In the genomic region with DNA sequence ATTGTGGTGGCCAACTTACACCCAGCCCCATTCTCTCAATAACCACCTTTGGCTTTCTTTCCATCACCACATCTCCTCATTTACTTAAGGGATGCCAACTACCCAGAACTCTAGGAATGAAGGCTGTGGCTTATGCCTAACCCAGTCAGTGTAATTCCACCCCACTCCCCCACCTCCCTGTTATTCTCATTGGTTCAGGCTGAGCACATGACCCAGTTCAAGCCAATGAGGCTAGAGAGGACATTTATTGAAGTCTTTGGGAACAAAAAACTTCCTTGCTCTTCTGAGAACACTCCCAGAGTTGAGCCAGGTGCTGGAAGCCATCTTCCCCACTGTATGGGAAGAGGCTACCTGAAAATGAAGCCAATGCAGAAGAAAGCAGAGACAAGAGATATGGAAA, we compare ENCODE assay signal across 1 cellular context.
TF ChIP-seq lines count a peak whose summit lies in the region.

No MANE protein-coding gene starts in this region.

TF ChIP-seq in K562, 482 proteins besides CTCF, POLR2A, EP300 and RAD21:
- TF ChIP-seq RAD51 (IDR thresholded peaks at IDR 0.05; ENCODE audit: borderline replicate concordance, low read depth) (peak; percentile 78), ELF4 (CRISPR knock-in tag; IDR thresholded peaks at IDR 0.05) (no peak), NFYB (IDR thresholded peaks at IDR 0.05; ENCODE audit: extremely low read depth, insufficient read length) (peak; percentile 67), ZNF197 (CRISPR knock-in tag; IDR thresholded peaks at IDR 0.05; ENCODE audit: low read depth) (no peak), USF1 (CRISPR knock-in tag; IDR thresholded peaks at IDR 0.05) (peak; percentile 88), RBBP5 (IDR thresholded peaks at IDR 0.05; ENCODE audit: borderline replicate concordance, insufficient read depth, low read length, poor library complexity, severe bottlenecking) (no peak), RBM25 (IDR thresholded peaks at IDR 0.05; ENCODE audit: low read depth, low read length, severe bottlenecking) (peak; percentile 39), BHLHE40 (IDR thresholded peaks at IDR 0.05; ENCODE audit: low read length) (no peak), FOS (IDR thresholded peaks at IDR 0.05; ENCODE audit: extremely low read depth, insufficient read length) (peak; percentile 51), OTX1 (CRISPR knock-in tag; IDR thresholded peaks at IDR 0.05) (no peak), ZNF707 (CRISPR knock-in tag; conservative IDR thresholded peaks at IDR 0.05) (no peak), USF2 (CRISPR knock-in tag; IDR thresholded peaks at IDR 0.05) (peak; percentile 88), ZNF551 (CRISPR knock-in tag; IDR thresholded peaks at IDR 0.05) (no peak), EHMT2 (IDR thresholded peaks at IDR 0.05) (no peak), TARDBP (IDR thresholded peaks at IDR 0.05) (no peak), MLLT1 (IDR thresholded peaks at IDR 0.05) (no peak), RBM22 (IDR thresholded peaks at IDR 0.05; ENCODE audit: low read depth, low read length, poor library complexity, severe bottlenecking) (no peak)
